In the genomic region with DNA sequence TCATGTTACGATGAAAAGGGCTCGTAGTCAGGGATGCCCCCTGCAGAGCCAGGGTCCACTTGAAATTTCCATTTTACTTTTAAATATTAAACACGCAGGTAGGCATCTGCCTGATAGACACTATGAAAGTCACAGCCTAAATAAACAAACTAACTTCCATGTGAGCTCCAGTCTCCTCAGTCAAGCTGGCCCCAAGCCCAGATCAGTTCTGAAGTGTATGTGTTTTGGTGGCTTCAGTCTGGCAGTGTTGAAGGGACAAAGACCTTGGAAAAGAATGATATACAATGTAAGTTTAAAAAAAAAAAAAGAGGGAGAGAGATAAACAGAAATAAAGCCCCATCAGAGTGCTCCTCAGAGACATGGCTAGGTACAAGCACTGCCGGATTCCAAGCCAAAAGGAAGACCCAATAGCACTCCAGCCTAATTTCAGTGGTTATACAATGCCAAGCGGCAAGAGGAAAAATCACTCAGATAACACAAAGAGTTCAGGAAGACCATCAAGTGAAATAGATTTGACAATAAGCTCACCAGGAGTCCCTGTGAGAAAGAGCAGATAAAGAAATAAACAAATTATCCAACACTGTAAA, we compare ENCODE assay signal across 11 cellular contexts.
DNase-seq lines count a peak whose midpoint lies in the region; ATAC-seq and TF ChIP-seq lines count a peak whose summit lies in the region.
"Had no signal": no experiment of that assay in that cellular context is flagged by ENCODE, and none has a peak within 500 bp of the region (broad histone marks: within the 10 kb centered on the region; RNA-seq: fewer than 3 reads in every experiment).

No MANE protein-coding gene starts in this region.

- 81% methylated on average over 5 of the region's 5 CpGs for WGBS in smooth muscle cell (ENCODE audit: low lambda C conversion rate)

- no peaks in the 10 kb centered on the region for H3K9me3 ChIP-seq in gastrocnemius medialis
- H3K9me3 ChIP-seq in smooth muscle cell (replicated peaks; ENCODE audit: low read depth): no peaks in the 10 kb centered on the region

- H3K27ac Mint-ChIP-seq in glutamatergic neuron (ENCODE audit: unreplicated experiment): peak overlapping the region; percentile 30
- H3K27ac Mint-ChIP-seq in stimulated activated naive CD8-positive, alpha-beta T cell treated with anti-CD3 and anti-CD28 coated beads, Interleukin-15, amount 100 ng/mL, for 72 hours: no peak overlapping the region
- H3K27ac Mint-ChIP-seq in activated CD4-positive, alpha-beta memory T cell treated with anti-CD3 and anti-CD28 coated beads, Interleukin-2, amount 10 ng/mL, durations not matched to agents 7 days and 5 days: no peak overlapping the region
- H3K27ac Mint-ChIP-seq: activated naive CD8-positive, alpha-beta T cell had no signal

- no peaks in the 10 kb centered on the region for H4K20me1 ChIP-seq in smooth muscle cell (ENCODE audit: low read depth)

- H3K27me3 Mint-ChIP-seq in glutamatergic neuron (ENCODE audit: unreplicated experiment): peaks cover 2% of the 10 kb centered on the region
- peaks cover 5% of the 10 kb centered on the region for H3K27me3 Mint-ChIP-seq in stimulated activated naive CD8-positive, alpha-beta T cell treated with anti-CD3 and anti-CD28 coated beads, Interleukin-15, amount 100 ng/mL, for 72 hours
- no peaks in the 10 kb centered on the region for H3K27me3 Mint-ChIP-seq in activated CD4-positive, alpha-beta memory T cell treated with anti-CD3 and anti-CD28 coated beads, Interleukin-2, amount 10 ng/mL, durations not matched to agents 7 days and 5 days

- no peak overlapping the region for H3K4me2 ChIP-seq in smooth muscle cell

- POLR2A ChIA-PET in activated CD4-positive, alpha-beta memory T cell treated with anti-CD3 and anti-CD28 coated beads, Interleukin-2, amount 10 ng/mL, durations not matched to agents 7 days and 5 days (lab: Charles Lee): no interaction called here

- TF ChIP-seq CTCF in LNCaP clone FGC (IDR thresholded peaks at IDR 0.05; ENCODE audit: control insufficient read depth, extremely low read depth, insufficient read depth) (no peak), glutamatergic neuron (IDR thresholded peaks at IDR 0.05; ENCODE audit: partially characterized antibody, unreplicated experiment) (no peak), gastrocnemius medialis (IDR thresholded peaks at IDR 0.05 in 4 of 5, conservative IDR thresholded peaks at IDR 0.05 in 1 of 5) (no peak), smooth muscle cell (IDR thresholded peaks at IDR 0.05; ENCODE audit: borderline replicate concordance, insufficient read depth, poor library complexity, severe bottlenecking) (no peak)

- DNase-seq in LNCaP clone FGC (ENCODE audit: low read depth) (peak; percentile 81), NCI-H69 (lab: John Stamatoyannopoulos, UW) (peak; percentile 90), glutamatergic neuron (no peak), gastrocnemius medialis (peak in 1 of 2 donors; percentile 27), smooth muscle cell (lab: John Stamatoyannopoulos, UW; ENCODE audit: unreplicated experiment) (no peak), NAMALWA (ENCODE audit: low spot score) (no peak)
- no peak for DNase-seq in stimulated activated naive CD8-positive, alpha-beta T cell treated with anti-CD3 and anti-CD28 coated beads, Interleukin-15, amount 100 ng/mL, for 72 hours
- no peak for DNase-seq in activated CD4-positive, alpha-beta memory T cell treated with anti-CD3 and anti-CD28 coated beads, Interleukin-2, amount 10 ng/mL, durations not matched to agents 7 days and 5 days
- DNase-seq: activated CD4-positive, alpha-beta T cell treated with anti-CD3 and anti-CD28 coated beads, Interleukin-2, amount 50 U/mL, for 4 hours; NCI-H226 had no signal

- no peak overlapping the region for H3K9ac ChIP-seq in smooth muscle cell (ENCODE audit: low read depth)

- H3F3A ChIP-seq in smooth muscle cell (ENCODE audit: low read depth): no peaks in the 10 kb centered on the region

- CTCF ChIA-PET in activated CD4-positive, alpha-beta memory T cell treated with anti-CD3 and anti-CD28 coated beads, Interleukin-2, amount 10 ng/mL, durations not matched to agents 7 days and 5 days (lab: Charles Lee): no interaction called here

- no peak overlapping the region for H2AFZ ChIP-seq in smooth muscle cell (ENCODE audit: low read depth)

- peaks cover 48% of the 10 kb centered on the region for H3K4me1 Mint-ChIP-seq in glutamatergic neuron (ENCODE audit: low read depth, unreplicated experiment)
- H3K4me1 Mint-ChIP-seq in stimulated activated naive CD8-positive, alpha-beta T cell treated with anti-CD3 and anti-CD28 coated beads, Interleukin-15, amount 100 ng/mL, for 72 hours: no peaks in the 10 kb centered on the region
- H3K4me1 Mint-ChIP-seq in activated CD4-positive, alpha-beta memory T cell treated with anti-CD3 and anti-CD28 coated beads, Interleukin-2, amount 10 ng/mL, durations not matched to agents 7 days and 5 days: no peaks in the 10 kb centered on the region

- H3K36me3 Mint-ChIP-seq in glutamatergic neuron (ENCODE audit: unreplicated experiment): no peaks in the 10 kb centered on the region
- H3K36me3 Mint-ChIP-seq in activated CD4-positive, alpha-beta memory T cell treated with anti-CD3 and anti-CD28 coated beads, Interleukin-2, amount 10 ng/mL, durations not matched to agents 7 days and 5 days (ENCODE audit: low read depth): no peaks in the 10 kb centered on the region
- H3K36me3 Mint-ChIP-seq: activated naive CD8-positive, alpha-beta T cell had no signal

- no peaks in the 10 kb centered on the region for H3K79me2 ChIP-seq in smooth muscle cell (ENCODE audit: low read depth)

- ATAC-seq in gastrocnemius medialis: peak; percentile 43 to 57
- no peak for ATAC-seq in stimulated activated naive CD8-positive, alpha-beta T cell treated with anti-CD3 and anti-CD28 coated beads, Interleukin-15, amount 100 ng/mL, for 72 hours

- H3K4me3 ChIP-seq in LNCaP clone FGC (ENCODE audit: low read depth, low read length) (no peak overlapping the region), gastrocnemius medialis (no peak overlapping the region), smooth muscle cell (no peak overlapping the region)

- H3K27ac ChIP-seq in gastrocnemius medialis (peak overlapping the region; percentile 33 to 49 (median 38)), smooth muscle cell (ENCODE audit: low read depth) (no peak overlapping the region)

- H3K27me3 ChIP-seq in gastrocnemius medialis (no peaks in the 10 kb centered on the region), smooth muscle cell (ENCODE audit: low read depth) (no peaks in the 10 kb centered on the region)

- TF ChIP-seq POLR2A in gastrocnemius medialis (IDR thresholded peaks at IDR 0.05): no peak

- peaks cover 1% of the 10 kb centered on the region for H3K9me3 Mint-ChIP-seq in glutamatergic neuron (ENCODE audit: unreplicated experiment)
- H3K9me3 Mint-ChIP-seq in stimulated activated naive CD8-positive, alpha-beta T cell treated with anti-CD3 and anti-CD28 coated beads, Interleukin-15, amount 100 ng/mL, for 72 hours: peaks cover 0 to 3% of the 10 kb centered on the region in 2 donors
- peaks cover 9% of the 10 kb centered on the region for H3K9me3 Mint-ChIP-seq in activated CD4-positive, alpha-beta memory T cell treated with anti-CD3 and anti-CD28 coated beads, Interleukin-2, amount 10 ng/mL, durations not matched to agents 7 days and 5 days

- in situ Hi-C loops in gastrocnemius medialis (cut with MboI; ENCODE audit: low sequenced_read_pairs in 4 of 4): no loop called here

- no peak overlapping the region for H3K4me3 Mint-ChIP-seq in glutamatergic neuron (ENCODE audit: unreplicated experiment)
- H3K4me3 Mint-ChIP-seq in stimulated activated naive CD8-positive, alpha-beta T cell treated with anti-CD3 and anti-CD28 coated beads, Interleukin-15, amount 100 ng/mL, for 72 hours: no peak overlapping the region
- H3K4me3 Mint-ChIP-seq in activated CD4-positive, alpha-beta memory T cell treated with anti-CD3 and anti-CD28 coated beads, Interleukin-2, amount 10 ng/mL, durations not matched to agents 7 days and 5 days: no peak overlapping the region
- H3K4me3 Mint-ChIP-seq: activated naive CD8-positive, alpha-beta T cell had no signal

- H3K4me1 ChIP-seq in gastrocnemius medialis: peaks cover 5 to 20% of the 10 kb centered on the region in 2 donors
- no peaks in the 10 kb centered on the region for H3K4me1 ChIP-seq in smooth muscle cell (ENCODE audit: low read depth)

- no peaks in the 10 kb centered on the region for H3K36me3 ChIP-seq in gastrocnemius medialis
- H3K36me3 ChIP-seq in smooth muscle cell (ENCODE audit: low read depth): no peaks in the 10 kb centered on the region

- intact Hi-C loops in gastrocnemius medialis (cut with DNase I; ENCODE audit: low total_unique reads): no loop called here

Comparison
In these comparisons a context has a peak if more than half of its experiments do, and no peak if none do; other contexts are left out.
1. DNase-seq: peak in LNCaP clone FGC (single experiment) and NCI-H69 (single experiment); none in glutamatergic neuron (single experiment), smooth muscle cell (single experiment), stimulated activated naive CD8-positive, alpha-beta T cell treated with anti-CD3 and anti-CD28 coated beads, Interleukin-15, amount 100 ng/mL, for 72 hours (0 of 2), NAMALWA (single experiment) and activated CD4-positive, alpha-beta memory T cell treated with anti-CD3 and anti-CD28 coated beads, Interleukin-2, amount 10 ng/mL, durations not matched to agents 7 days and 5 days (single experiment).